Comparison of ENCODE assay signal across 2 cellular contexts in genomic region chr6:24922174-24922573, GRCh38.
TF ChIP-seq lines count a peak whose summit lies in the region.

No MANE protein-coding gene starts in this region.

TF ChIP-seq in H1, 55 proteins besides CTCF, POLR2A, EP300 and RAD21:
- TF ChIP-seq CEBPB (IDR thresholded peaks at IDR 0.05; ENCODE audit: low read depth, low read length) (0 out of 2 replicates have a peak, but pooled peaks have one; percentile 12), ASH2L (IDR thresholded peaks at IDR 0.05; ENCODE audit: low read length) (no peak)
TF ChIP-seq in H1: peak in this region for 1.

TF ChIP-seq in GM12891, 5 proteins besides CTCF, POLR2A, EP300 and RAD21:
- TF ChIP-seq SPI1 (IDR thresholded peaks at IDR 0.05; ENCODE audit: low read depth, low read length) (no peak), POU2F2 (IDR thresholded peaks at IDR 0.05; ENCODE audit: low read depth, low read length) (no peak), POLR2AphosphoS5 (IDR thresholded peaks at IDR 0.05; ENCODE audit: low read depth, low read length) (no peak), PAX5 (IDR thresholded peaks at IDR 0.05; ENCODE audit: insufficient read depth, low read length, severe bottlenecking) (no peak), TAF1 (IDR thresholded peaks at IDR 0.05; ENCODE audit: low read depth, low read length) (no peak)
TF ChIP-seq in GM12891: peak in this region for 0.
